20 cellular contexts compared by ENCODE assay signal in the genomic region with DNA sequence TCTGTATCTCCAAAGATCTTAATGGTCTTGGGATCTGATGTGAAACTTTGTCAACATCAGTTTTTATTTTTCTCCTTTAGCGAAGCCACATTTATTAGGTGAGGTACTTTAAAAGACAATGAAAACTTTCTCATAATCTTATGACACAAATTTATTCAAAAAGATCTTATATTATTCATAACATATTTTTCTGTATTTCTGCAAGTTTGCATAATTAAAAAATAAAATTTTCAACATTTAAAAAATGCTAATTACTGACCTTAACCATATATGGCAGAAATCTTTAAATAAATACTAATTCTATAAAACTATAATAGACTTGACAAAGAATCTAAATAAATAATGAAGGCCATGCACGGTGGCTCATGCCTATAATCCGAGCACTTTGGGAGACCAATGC.
A peak's percentile ranks its signal among the peaks of the same experiment; 100 is the strongest.
DNase-seq lines count a peak whose midpoint lies in the region; ATAC-seq, FAIRE-seq and TF ChIP-seq lines count a peak whose summit lies in the region.
"Had no signal": no experiment of that assay in that cellular context is flagged by ENCODE, and none has a peak within 500 bp of the region (broad histone marks: within the 10 kb centered on the region; RNA-seq: fewer than 3 reads in every experiment).

No MANE protein-coding gene starts in this region.

- FAIRE-seq in RCC 7860 (lab: Jason Lieb, UNC) = peak; percentile 54
- FAIRE-seq in colon (lab: Jason Lieb, UNC) = peak; percentile 75
- FAIRE-seq in kidney (lab: Jason Lieb, UNC) = peak; percentile 55
- FAIRE-seq: GM12878 had no signal

- no peak for TF ChIP-seq EP300 in suprapubic skin (IDR thresholded peaks at IDR 0.05)

- H3K4me3 ChIP-seq in BLaER1 (no peak overlapping the region), kidney (ENCODE audit: low read length in 2 of 2) (no peak overlapping the region), suprapubic skin (no peak overlapping the region)
- H3K4me3 ChIP-seq: GM12878, GM23338 had no signal

- no peaks in the 10 kb centered on the region for H4K20me1 ChIP-seq in BLaER1

- WGBS in suprapubic skin = 96% methylated on average over 3 of the region's 3 CpGs

- no peak for TF ChIP-seq CTCF in kidney (IDR thresholded peaks at IDR 0.05; ENCODE audit: borderline replicate concordance, extremely low read depth, insufficient read depth)
- TF ChIP-seq CTCF in suprapubic skin (IDR thresholded peaks at IDR 0.05) = no peak

- intact Hi-C loops in kidney (cut with DNase I) = no loop called here

- peaks cover 62% of the 10 kb centered on the region for H3K4me1 ChIP-seq in BLaER1
- H3K4me1 ChIP-seq in kidney (ENCODE audit: control insufficient read depth in 1 of 2, insufficient read depth in 1 of 2, low read depth in 1 of 2, low read length in 2 of 2) = no peaks in the 10 kb centered on the region
- H3K4me1 ChIP-seq in suprapubic skin = no peaks in the 10 kb centered on the region

- H3K27ac ChIP-seq in BLaER1 (no peak overlapping the region), kidney (ENCODE audit: low read depth in 2 of 2, low read length in 2 of 2) (no peak overlapping the region), suprapubic skin (no peak overlapping the region)
- H3K27ac ChIP-seq: C4-2B had no signal

- H3K36me3 ChIP-seq in BLaER1 (peaks cover 66% of the 10 kb centered on the region), kidney (ENCODE audit: control insufficient read depth in 1 of 2, insufficient read depth in 2 of 2, low read length in 2 of 2) (peaks cover 0 to 5% of the 10 kb centered on the region in 2 donors), suprapubic skin (peaks cover 45% of the 10 kb centered on the region)

- TF ChIP-seq POLR2A in suprapubic skin (IDR thresholded peaks at IDR 0.05) = no peak

- H3K9ac ChIP-seq in BLaER1 (no peak overlapping the region), kidney (ENCODE audit: low read length in 2 of 2) (no peak overlapping the region)

- H3K9me3 ChIP-seq in BLaER1 (no peaks in the 10 kb centered on the region), kidney (ENCODE audit: control insufficient read depth in 1 of 2, low read length in 2 of 2) (no peaks in the 10 kb centered on the region), suprapubic skin (no peaks in the 10 kb centered on the region)
- H3K9me3 ChIP-seq: Caco-2 had no signal

- DNase-seq in RCC 7860 (ENCODE audit: low spot score) (no peak), kidney (no peak), suprapubic skin (ENCODE audit: low spot score in 2 of 2) (no peak), SK-N-DZ (ENCODE audit: low spot score) (no peak)
- DNase-seq: 8988T; Caco-2; CD4-positive, CD25-positive, alpha-beta regulatory T cell; CD8-positive, alpha-beta T cell; DMS153; DND-41; GDM1; H9 had no signal

- H3K4me2 ChIP-seq in BLaER1 = peak overlapping the region; percentile 51
- H3K4me2 ChIP-seq: GM23338 had no signal

- no peaks in the 10 kb centered on the region for H3K27me3 ChIP-seq in BLaER1
- H3K27me3 ChIP-seq in suprapubic skin = no peaks in the 10 kb centered on the region

- ATAC-seq in GM19395 (IDR thresholded peaks at IDR 0.05; ENCODE audit: unreplicated experiment) = no peak
- no peak for ATAC-seq in GM18517 (IDR thresholded peaks at IDR 0.05; ENCODE audit: unreplicated experiment)
- ATAC-seq: CD8-positive, alpha-beta T cell; GM12878; GM23338; HCT116 had no signal
